ENCODE assay signal across 1 cellular context in genomic region chr6:4908062-4908461, GRCh38.
TF ChIP-seq lines count a peak whose summit lies in the region.

No MANE protein-coding gene starts in this region.

TF ChIP-seq in WTC11, 78 proteins besides CTCF, POLR2A, EP300 and RAD21 (continued from another document):
- no peak for TF ChIP-seq HMGXB4 (CRISPR knock-in tag; IDR thresholded peaks at IDR 0.05)
- TF ChIP-seq ZNF423 (CRISPR knock-in tag; IDR thresholded peaks at IDR 0.05) = no peak
- no peak for TF ChIP-seq IRF2 (CRISPR knock-in tag; IDR thresholded peaks at IDR 0.05; ENCODE audit: borderline replicate concordance, low read depth)
- no peak for TF ChIP-seq CREB1 (CRISPR knock-in tag; IDR thresholded peaks at IDR 0.05)
- TF ChIP-seq ATF6 (CRISPR knock-in tag; IDR thresholded peaks at IDR 0.05) = no peak
- no peak for TF ChIP-seq NFATC4 (CRISPR knock-in tag; IDR thresholded peaks at IDR 0.05)
- TF ChIP-seq JUN (CRISPR knock-in tag; IDR thresholded peaks at IDR 0.05) = no peak
- no peak for TF ChIP-seq ZMAT4 (CRISPR knock-in tag; IDR thresholded peaks at IDR 0.05)
- no peak for TF ChIP-seq FOXJ3 (CRISPR knock-in tag; IDR thresholded peaks at IDR 0.05; ENCODE audit: borderline replicate concordance)
- no peak for TF ChIP-seq FOXP1 (CRISPR knock-in tag; IDR thresholded peaks at IDR 0.05; ENCODE audit: borderline replicate concordance)
